Comparison of ENCODE assay signal across 27 cellular contexts in genomic region chr5:124053340-124053739, GRCh38.
"Had no signal": no experiment of that assay in that cellular context is flagged by ENCODE, and none has a peak within 500 bp of the region (broad histone marks: within the 10 kb centered on the region; RNA-seq: fewer than 3 reads in every experiment).

No MANE protein-coding gene starts in this region.

- DNase-seq: activated B cell treated with CpG ODN at 0.5 μM for 24 hours; activated CD4-positive, alpha-beta memory T cell treated with anti-CD3 and anti-CD28 coated beads for 36 hours; activated CD4-positive, alpha-beta T cell treated with anti-CD3 and anti-CD28 coated beads for 4 hours; activated CD4-positive, alpha-beta T cell treated with anti-CD3 and anti-CD28 coated beads, Interleukin-2, amount 50 U/mL, for 1 hour; activated CD4-positive, CD25-positive, alpha-beta regulatory T cell treated with anti-CD3 and anti-CD28 coated beads, Interleukin-2, amount 50 U/mL, for 72 hours; activated CD8-positive, alpha-beta memory T cell treated with anti-CD3 and anti-CD28 coated beads for 24 hours; activated CD8-positive, alpha-beta memory T cell treated with anti-CD3 and anti-CD28 coated beads, Interleukin-2, amount 10 ng/mL, durations not matched to agents 7 days and 5 days; activated CD8-positive, alpha-beta memory T cell treated with anti-CD3 and anti-CD28 coated beads, Interleukin-2, amount 50 U/mL, for 48 hours; activated effector memory CD4-positive, alpha-beta T cell treated with Interleukin-2 at 50 U/mL for 16 hours; activated naive CD4-positive, alpha-beta T cell treated with anti-CD3 and anti-CD28 coated beads, Interleukin-2, amount 50 U/mL, for 16 hours; activated naive CD8-positive, alpha-beta T cell treated with anti-CD3 and anti-CD28 coated beads for 36 hours; activated T-cell treated with anti-CD3 and anti-CD28 coated beads, Interleukin-2, amount 50 U/mL, for 48 hours; amygdala; Kasumi-1; KG1; NCI-H1092 treated with DMSO at 0.1 percent for 48 hours; NCI-H1417; NCI-H1930; NCI-H2081 treated with DMSO at 0.1 percent for 48 hours; NCI-H226; NCI-H446 treated with DMSO at 0.1 percent for 48 hours; NCI-H524; SHP77 treated with DMSO at 0.1 percent for 48 hours; T-cell; T-helper 17 cell had no signal

- H3K4me3 ChIP-seq: ascending aorta, breast epithelium had no signal
